In genomic region chr21:42095581-42095980, GRCh38 we compare ENCODE assay signal across 2 cellular contexts.
A peak's percentile ranks its signal among the peaks of the same experiment; 100 is the strongest.
TF ChIP-seq lines count a peak whose summit lies in the region.

No MANE protein-coding gene starts in this region.

TF ChIP-seq in IMR-90, 13 proteins besides CTCF, POLR2A, EP300 and RAD21:
- TF ChIP-seq CEBPB (IDR thresholded peaks at IDR 0.05; ENCODE audit: low read depth, low read length), result no peak
- TF ChIP-seq MAFK (IDR thresholded peaks at IDR 0.05; ENCODE audit: low read depth, low read length), result no peak
- TF ChIP-seq ELK1 (IDR thresholded peaks at IDR 0.05; ENCODE audit: borderline replicate concordance, low read depth, low read length), result no peak
- no peak for TF ChIP-seq MAZ (IDR thresholded peaks at IDR 0.05; ENCODE audit: borderline replicate concordance, low read depth, low read length)
- no peak for TF ChIP-seq SMC3 (IDR thresholded peaks at IDR 0.05; ENCODE audit: low read depth, low read length)
- no peak for TF ChIP-seq FOS (IDR thresholded peaks at IDR 0.05; ENCODE audit: low read depth, low read length)
- no peak for TF ChIP-seq NFE2L2 (IDR thresholded peaks at IDR 0.05; ENCODE audit: low read depth, low read length)

TF ChIP-seq in K562, 482 proteins besides CTCF, POLR2A, EP300 and RAD21:
- TF ChIP-seq RBM25 (IDR thresholded peaks at IDR 0.05; ENCODE audit: low read depth, low read length, severe bottlenecking) (peak; percentile 75), ZNF77 (CRISPR knock-in tag; IDR thresholded peaks at IDR 0.05) (no peak), KDM1A (IDR thresholded peaks at IDR 0.05) (0 out of 4 replicates have a peak, but pooled peaks of 1 of the 2 experiments have one; percentile 21), FUS (optimal IDR thresholded peaks at IDR 0.05; ENCODE audit: low read depth, low read length) (no peak), L3MBTL2 (IDR thresholded peaks at IDR 0.05) (no peak), BCOR (IDR thresholded peaks at IDR 0.05) (0 out of 2 replicates have a peak, but pooled peaks have one; percentile 23), PCBP2 (IDR thresholded peaks at IDR 0.05; ENCODE audit: low read depth, low read length, poor library complexity, severe bottlenecking) (no peak), ESRRA (IDR thresholded peaks at IDR 0.05; ENCODE audit: borderline replicate concordance, low read depth) (peak; percentile 66; the same call in 1 of the 2 replicates)
